Comparison of ENCODE assay signal across 1 cellular context in the genomic region with DNA sequence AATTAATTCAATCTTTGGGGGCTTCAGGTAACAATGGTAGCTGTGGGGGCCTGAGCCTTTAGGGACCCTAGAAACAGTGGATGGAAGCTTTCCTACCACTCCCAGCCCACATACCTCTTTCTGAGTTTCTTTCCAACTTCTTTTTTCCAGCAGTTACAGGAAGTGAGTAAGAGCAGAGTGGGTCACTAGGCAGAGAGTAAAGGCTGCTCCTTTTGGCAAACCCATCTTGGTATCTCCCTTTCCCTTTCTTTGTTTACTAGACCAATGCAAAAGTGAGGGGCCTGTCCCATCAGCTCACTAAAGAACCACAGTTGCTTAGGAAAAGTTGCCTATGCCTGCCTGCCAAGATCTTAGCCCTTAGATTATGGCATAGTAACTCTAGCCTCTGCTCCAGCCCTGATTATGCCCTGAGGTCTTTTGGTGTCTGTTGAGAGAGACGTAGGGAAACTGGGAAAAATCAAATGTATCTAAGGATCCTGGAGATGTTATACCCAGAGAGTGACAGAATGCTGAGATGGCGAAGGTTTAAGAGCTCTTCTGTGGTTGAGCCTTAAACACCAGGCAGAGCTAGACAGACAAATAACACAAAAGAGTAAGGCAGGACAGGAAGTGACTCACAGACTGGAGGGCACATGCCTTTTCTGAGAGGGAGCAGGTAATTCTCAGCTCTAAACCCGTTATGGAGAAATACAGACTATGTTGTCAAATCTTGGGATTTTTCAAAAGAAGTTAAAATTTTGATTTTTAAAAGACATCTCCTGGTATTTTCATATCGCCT.
A peak's percentile ranks its signal among the peaks of the same experiment; 100 is the strongest.
TF ChIP-seq lines count a peak whose summit lies in the region.

No MANE protein-coding gene starts in this region.

TF ChIP-seq in K562, 482 proteins besides CTCF, POLR2A, EP300 and RAD21:
- TF ChIP-seq, protein P1, sequence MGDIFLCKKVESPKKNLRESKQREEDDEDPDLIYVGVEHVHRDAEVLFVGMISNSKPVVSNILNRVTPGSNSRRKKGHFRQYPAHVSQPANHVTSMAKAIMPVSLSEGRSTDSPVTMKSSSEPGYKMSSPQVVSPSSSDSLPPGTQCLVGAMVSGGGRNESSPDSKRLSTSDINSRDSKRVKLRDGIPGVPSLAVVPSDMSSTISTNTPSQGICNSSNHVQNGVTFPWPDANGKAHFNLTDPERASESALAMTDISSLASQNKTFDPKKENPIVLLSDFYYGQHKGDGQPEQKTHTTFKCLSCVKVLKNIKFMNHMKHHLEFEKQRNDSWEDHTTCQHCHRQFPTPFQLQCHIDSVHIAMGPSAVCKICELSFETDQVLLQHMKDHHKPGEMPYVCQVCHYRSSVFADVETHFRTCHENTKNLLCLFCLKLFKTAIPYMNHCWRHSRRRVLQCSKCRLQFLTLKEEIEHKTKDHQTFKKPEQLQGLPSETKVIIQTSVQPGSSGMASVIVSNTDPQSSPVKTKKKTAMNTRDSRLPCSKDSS (IDR thresholded peaks at IDR 0.05; ENCODE audit: low read depth, partially characterized antibody), result no peak
- TF ChIP-seq FOSL1 (tag; conservative IDR thresholded peaks at IDR 0.05), result peak; percentile 56
TF ChIP-seq in K562: peak in this region for 1.
